In the genomic region with DNA sequence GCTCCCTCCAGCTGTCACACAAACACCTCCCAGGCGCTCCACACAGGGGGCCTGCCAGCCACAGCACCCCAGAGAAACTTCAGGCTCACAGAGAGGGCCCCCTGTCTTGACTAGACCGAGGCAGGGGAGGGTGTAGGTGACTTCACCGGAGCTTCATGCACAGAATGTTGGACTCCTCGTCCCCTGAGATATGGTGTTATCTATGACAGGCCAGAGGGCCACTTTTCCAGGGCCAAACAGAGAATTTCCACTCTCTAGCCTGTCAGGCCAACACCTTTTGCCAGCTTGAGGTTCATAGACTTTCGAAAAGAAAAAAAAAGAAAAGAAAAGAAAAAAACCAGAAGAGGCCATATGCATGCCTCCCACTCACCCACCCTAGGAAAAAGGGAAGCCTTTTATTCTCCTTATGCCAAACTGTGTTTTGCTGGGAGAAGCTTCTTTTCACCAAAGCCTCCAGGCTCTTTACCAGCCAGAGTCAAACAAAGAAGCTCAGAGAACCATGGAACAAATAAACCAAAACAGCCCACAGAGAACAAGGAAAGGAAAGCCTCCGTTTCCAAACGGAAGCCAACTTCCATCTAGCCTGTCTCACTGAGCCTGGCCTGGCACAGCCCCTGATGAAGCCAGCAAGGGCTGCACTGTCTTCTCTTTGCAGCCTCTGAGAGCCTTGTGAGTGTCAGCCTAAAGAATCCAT, we compare ENCODE assay signal across 16 cellular contexts.
DNase-seq lines count a peak whose midpoint lies in the region; ATAC-seq and TF ChIP-seq lines count a peak whose summit lies in the region.
"Had no signal": no experiment of that assay in that cellular context is flagged by ENCODE, and none has a peak within 500 bp of the region (broad histone marks: within the 10 kb centered on the region; RNA-seq: fewer than 3 reads in every experiment).

No MANE protein-coding gene starts in this region.

- no peaks in the 10 kb centered on the region for H3K9me2 ChIP-seq in Karpas-422 (replicated peaks; ENCODE audit: insufficient read depth, low read length)

- no peak overlapping the region for H3K9ac ChIP-seq in Karpas-422 (ENCODE audit: low read length)

- peak overlapping the region; percentile 18 for H3K27ac Mint-ChIP-seq in activated naive CD8-positive, alpha-beta T cell treated with anti-CD3 and anti-CD28 coated beads, Interleukin-2, amount 10 ng/mL, durations not matched to agents 7 days and 5 days
- H3K27ac Mint-ChIP-seq in activated naive CD8-positive, alpha-beta T cell treated with anti-CD3 and anti-CD28 coated beads for 36 hours: no peak overlapping the region
- peak overlapping the region; percentile 66; the same call in 1 of the 2 replicates for H3K27ac Mint-ChIP-seq in WTC11
- H3K27ac Mint-ChIP-seq: activated CD8-positive, alpha-beta memory T cell treated with anti-CD3 and anti-CD28 coated beads, Interleukin-2, amount 10 ng/mL, durations not matched to agents 7 days and 5 days; activated naive CD8-positive, alpha-beta T cell; progenitor cell of endocrine pancreas had no signal

- no peaks in the 10 kb centered on the region for H3K36me3 Mint-ChIP-seq in activated naive CD8-positive, alpha-beta T cell treated with anti-CD3 and anti-CD28 coated beads, Interleukin-2, amount 10 ng/mL, durations not matched to agents 7 days and 5 days
- H3K36me3 Mint-ChIP-seq in activated naive CD8-positive, alpha-beta T cell treated with anti-CD3 and anti-CD28 coated beads for 36 hours: no peaks in the 10 kb centered on the region
- H3K36me3 Mint-ChIP-seq in WTC11: no peaks in the 10 kb centered on the region
- H3K36me3 Mint-ChIP-seq: activated CD8-positive, alpha-beta memory T cell treated with anti-CD3 and anti-CD28 coated beads, Interleukin-2, amount 10 ng/mL, durations not matched to agents 7 days and 5 days; activated naive CD8-positive, alpha-beta T cell had no signal

- DNase-seq in activated naive CD8-positive, alpha-beta T cell treated with anti-CD3 and anti-CD28 coated beads, Interleukin-2, amount 10 ng/mL, durations not matched to agents 7 days and 5 days: no peak
- no peak for DNase-seq in activated naive CD8-positive, alpha-beta T cell treated with anti-CD3 and anti-CD28 coated beads for 36 hours
- DNase-seq in WTC11 (ENCODE audit: low spot score) (no peak), superior temporal gyrus (ENCODE audit: extremely low spot score) (peak; percentile 68), Karpas-422 (no peak)
- no peak for DNase-seq in stimulated activated naive CD4-positive, alpha-beta T cell treated with Interleukin-2 at 50 U/mL for 16 hours (lab: John Stamatoyannopoulos, UW)
- DNase-seq: activated CD8-positive, alpha-beta memory T cell treated with anti-CD3 and anti-CD28 coated beads, Interleukin-2, amount 10 ng/mL, durations not matched to agents 7 days and 5 days; dermis blood vessel endothelial cell; mesendoderm; NCI-H2081 had no signal

- no peaks in the 10 kb centered on the region for H3K79me2 ChIP-seq in Karpas-422 (ENCODE audit: low read length)

- H3K4me1 ChIP-seq in Karpas-422 (ENCODE audit: low read length): no peaks in the 10 kb centered on the region
- H3K4me1 ChIP-seq: SJSA1 had no signal

- POLR2A ChIA-PET in activated naive CD8-positive, alpha-beta T cell treated with anti-CD3 and anti-CD28 coated beads, Interleukin-2, amount 10 ng/mL, durations not matched to agents 7 days and 5 days (lab: Charles Lee): no interaction called here
- POLR2A ChIA-PET in WTC11 (lab: Charles Lee): no interaction called here

- H3K36me3 ChIP-seq in Karpas-422 (ENCODE audit: insufficient read depth, low read length): no peaks in the 10 kb centered on the region
- H3K36me3 ChIP-seq: SJSA1 had no signal

- H3K27me3 ChIP-seq in layer of hippocampus (ENCODE audit: control insufficient read depth, insufficient read depth, low read length) (no peaks in the 10 kb centered on the region), Karpas-422 (ENCODE audit: low read length) (no peaks in the 10 kb centered on the region)
- H3K27me3 ChIP-seq: SJSA1 had no signal

- H3K27ac ChIP-seq in layer of hippocampus (ENCODE audit: low read depth, low read length) (peak overlapping the region; percentile 62), Karpas-422 (ENCODE audit: low read length) (no peak overlapping the region)
- H3K27ac ChIP-seq: SJSA1, VCaP had no signal

- H3K4me3 Mint-ChIP-seq in activated naive CD8-positive, alpha-beta T cell treated with anti-CD3 and anti-CD28 coated beads, Interleukin-2, amount 10 ng/mL, durations not matched to agents 7 days and 5 days: no peak overlapping the region
- no peak overlapping the region for H3K4me3 Mint-ChIP-seq in activated naive CD8-positive, alpha-beta T cell treated with anti-CD3 and anti-CD28 coated beads for 36 hours
- H3K4me3 Mint-ChIP-seq in WTC11: no peak overlapping the region
- H3K4me3 Mint-ChIP-seq: activated CD8-positive, alpha-beta memory T cell treated with anti-CD3 and anti-CD28 coated beads, Interleukin-2, amount 10 ng/mL, durations not matched to agents 7 days and 5 days; activated naive CD8-positive, alpha-beta T cell had no signal

- no peak overlapping the region for H3K4me3 ChIP-seq in Karpas-422 (ENCODE audit: low read length)
- H3K4me3 ChIP-seq: SJSA1 had no signal

- H3K27me3 Mint-ChIP-seq in activated naive CD8-positive, alpha-beta T cell treated with anti-CD3 and anti-CD28 coated beads, Interleukin-2, amount 10 ng/mL, durations not matched to agents 7 days and 5 days: peaks cover 6% of the 10 kb centered on the region
- H3K27me3 Mint-ChIP-seq in activated naive CD8-positive, alpha-beta T cell treated with anti-CD3 and anti-CD28 coated beads for 36 hours: no peaks in the 10 kb centered on the region
- no peaks in the 10 kb centered on the region; the same call in 1 of the 2 replicates for H3K27me3 Mint-ChIP-seq in WTC11 (ENCODE audit: low read depth)
- H3K27me3 Mint-ChIP-seq: activated CD8-positive, alpha-beta memory T cell treated with anti-CD3 and anti-CD28 coated beads, Interleukin-2, amount 10 ng/mL, durations not matched to agents 7 days and 5 days; activated naive CD8-positive, alpha-beta T cell; progenitor cell of endocrine pancreas had no signal

- H2AFZ ChIP-seq in Karpas-422 (ENCODE audit: low read length): no peak overlapping the region

- CTCF ChIA-PET in WTC11 (lab: Charles Lee): interaction anchor here (1.2 kb wide), 1 partner anchor 8 kb away, joined by 3 read pairs; no protein-coding TSS in a partner anchor

- H3K4me2 ChIP-seq in Karpas-422 (ENCODE audit: low read depth, low read length, poor library complexity, severe bottlenecking): no peak overlapping the region

- no peak for ATAC-seq in activated naive CD8-positive, alpha-beta T cell treated with anti-CD3 and anti-CD28 coated beads, Interleukin-2, amount 10 ng/mL, durations not matched to agents 7 days and 5 days (ENCODE audit: low read depth)
- ATAC-seq in WTC11 (peak; percentile 66), GM18519 (IDR thresholded peaks at IDR 0.05; ENCODE audit: low FRiP score, unreplicated experiment) (no peak)
- ATAC-seq: activated CD8-positive, alpha-beta memory T cell treated with anti-CD3 and anti-CD28 coated beads, Interleukin-2, amount 10 ng/mL, durations not matched to agents 7 days and 5 days had no signal

- no peak for TF ChIP-seq CTCF in WTC11 (IDR thresholded peaks at IDR 0.05)

- H4K20me1 ChIP-seq in Karpas-422 (ENCODE audit: insufficient read depth, low read depth, low read length): no peaks in the 10 kb centered on the region

- H3K9me3 ChIP-seq in Karpas-422 (ENCODE audit: low read length): no peaks in the 10 kb centered on the region
- H3K9me3 ChIP-seq: SJSA1 had no signal

- peaks cover 2% of the 10 kb centered on the region for H3K9me3 Mint-ChIP-seq in activated naive CD8-positive, alpha-beta T cell treated with anti-CD3 and anti-CD28 coated beads, Interleukin-2, amount 10 ng/mL, durations not matched to agents 7 days and 5 days
- H3K9me3 Mint-ChIP-seq in activated naive CD8-positive, alpha-beta T cell treated with anti-CD3 and anti-CD28 coated beads for 36 hours: no peaks in the 10 kb centered on the region
- H3K9me3 Mint-ChIP-seq in WTC11: no peaks in the 10 kb centered on the region

- no peaks in the 10 kb centered on the region for H3K4me1 Mint-ChIP-seq in activated naive CD8-positive, alpha-beta T cell treated with anti-CD3 and anti-CD28 coated beads, Interleukin-2, amount 10 ng/mL, durations not matched to agents 7 days and 5 days
- no peaks in the 10 kb centered on the region for H3K4me1 Mint-ChIP-seq in activated naive CD8-positive, alpha-beta T cell treated with anti-CD3 and anti-CD28 coated beads for 36 hours
- H3K4me1 Mint-ChIP-seq in WTC11: peaks cover 16% of the 10 kb centered on the region

TF ChIP-seq in WTC11, 78 proteins besides CTCF, POLR2A, EP300 and RAD21 (continues in another document):
- TF ChIP-seq, protein P1, sequence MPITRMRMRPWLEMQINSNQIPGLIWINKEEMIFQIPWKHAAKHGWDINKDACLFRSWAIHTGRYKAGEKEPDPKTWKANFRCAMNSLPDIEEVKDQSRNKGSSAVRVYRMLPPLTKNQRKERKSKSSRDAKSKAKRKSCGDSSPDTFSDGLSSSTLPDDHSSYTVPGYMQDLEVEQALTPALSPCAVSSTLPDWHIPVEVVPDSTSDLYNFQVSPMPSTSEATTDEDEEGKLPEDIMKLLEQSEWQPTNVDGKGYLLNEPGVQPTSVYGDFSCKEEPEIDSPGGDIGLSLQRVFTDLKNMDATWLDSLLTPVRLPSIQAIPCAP (CRISPR knock-in tag; IDR thresholded peaks at IDR 0.05): no peak
- TF ChIP-seq CBFB (CRISPR knock-in tag; IDR thresholded peaks at IDR 0.05; ENCODE audit: low read depth) (no peak), NFATC4 (CRISPR knock-in tag; IDR thresholded peaks at IDR 0.05) (no peak), JUN (CRISPR knock-in tag; IDR thresholded peaks at IDR 0.05) (no peak), PRRX2 (CRISPR knock-in tag; IDR thresholded peaks at IDR 0.05) (no peak)
- TF ChIP-seq, protein P2, sequence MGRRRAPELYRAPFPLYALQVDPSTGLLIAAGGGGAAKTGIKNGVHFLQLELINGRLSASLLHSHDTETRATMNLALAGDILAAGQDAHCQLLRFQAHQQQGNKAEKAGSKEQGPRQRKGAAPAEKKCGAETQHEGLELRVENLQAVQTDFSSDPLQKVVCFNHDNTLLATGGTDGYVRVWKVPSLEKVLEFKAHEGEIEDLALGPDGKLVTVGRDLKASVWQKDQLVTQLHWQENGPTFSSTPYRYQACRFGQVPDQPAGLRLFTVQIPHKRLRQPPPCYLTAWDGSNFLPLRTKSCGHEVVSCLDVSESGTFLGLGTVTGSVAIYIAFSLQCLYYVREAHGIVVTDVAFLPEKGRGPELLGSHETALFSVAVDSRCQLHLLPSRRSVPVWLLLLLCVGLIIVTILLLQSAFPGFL (CRISPR knock-in tag; IDR thresholded peaks at IDR 0.05; ENCODE audit: borderline replicate concordance): no peak
